In genomic region chr17:50199651-50200446, GRCh38 we compare ENCODE assay signal across 8 cellular contexts. TPM values are rescaled to one million over a fixed set of nuclear protein-coding genes. Genes with fewer than 3 reads are reported as not detected.
DNase-seq lines count a peak whose midpoint lies in the region; ATAC-seq and TF ChIP-seq lines count a peak whose summit lies in the region.

No MANE protein-coding gene starts in this region.

- no peaks in the 10 kb centered on the region for H3K9me3 ChIP-seq in mononuclear cell (ENCODE audit: low read depth, low read length)

- no peaks in the 10 kb centered on the region for H3K9me3 Mint-ChIP-seq in endothelial cell (ENCODE audit: unreplicated experiment)

- peak; percentile 23 for ATAC-seq in HG03066 (IDR thresholded peaks at IDR 0.05; ENCODE audit: low read depth, unreplicated experiment)

- no peaks in the 10 kb centered on the region for H3K36me3 Mint-ChIP-seq in endothelial cell (ENCODE audit: low read depth, unreplicated experiment)

- DNase-seq in ELR (ENCODE audit: low read depth) (peak; percentile 97), NCI-H69 (lab: John Stamatoyannopoulos, UW) (peak; percentile 92), endothelial cell (ENCODE audit: low spot score) (peak; percentile 59), NCI-H226 (no peak)
- DNase-seq in activated CD8-positive, alpha-beta memory T cell treated with anti-CD3 and anti-CD28 coated beads for 48 hours (ENCODE audit: low read depth in 2 of 3, low spot score in 2 of 3), result peak in 2 of 3 experiments; percentile 10 to 34
- DNase-seq in stimulated activated CD8-positive, alpha-beta memory T cell treated with anti-CD3 and anti-CD28 coated beads, Interleukin-2, amount 100 ng/mL, for 48 hours (ENCODE audit: low read depth in 2 of 2), result peak; percentile 45 to 65

- peaks cover 17% of the 10 kb centered on the region for H3K4me1 ChIP-seq in mononuclear cell (ENCODE audit: insufficient read depth, low read length)

- peaks cover under 1% of the 10 kb centered on the region for H3K4me1 Mint-ChIP-seq in endothelial cell (ENCODE audit: unreplicated experiment)

- H3K4me3 Mint-ChIP-seq in endothelial cell (ENCODE audit: unreplicated experiment), result peak overlapping the region; percentile 65

- peaks cover 24% of the 10 kb centered on the region for H3K27me3 Mint-ChIP-seq in endothelial cell (ENCODE audit: unreplicated experiment)

- peak overlapping the region; percentile 24 for H3K4me3 ChIP-seq in mononuclear cell (ENCODE audit: low read length)

- H3K27me3 ChIP-seq in mononuclear cell (ENCODE audit: insufficient read depth, low read length), result peaks cover 26% of the 10 kb centered on the region

- no peak overlapping the region for H3K27ac Mint-ChIP-seq in endothelial cell (ENCODE audit: unreplicated experiment)

- no peak for TF ChIP-seq CTCF in endothelial cell (IDR thresholded peaks at IDR 0.05; ENCODE audit: unreplicated experiment)

RNA-seq across cellular contexts. Expression of gene COL1A1, which starts 1.6 kb away (rescaled TPM):
- total RNA-seq in endothelial cell (ENCODE audit: unreplicated experiment), result 6.8 TPM
- total RNA-seq in mononuclear cell, result 2.9 TPM

RNA-seq across cellular contexts. Expression of gene SGCA, which starts 34.0 kb away (rescaled TPM):
- total RNA-seq in endothelial cell (ENCODE audit: unreplicated experiment), result not detected
- total RNA-seq in mononuclear cell, result not detected

RNA-seq across cellular contexts. Expression of gene PPP1R9B, which starts 49.4 kb away (rescaled TPM):
- total RNA-seq in endothelial cell (ENCODE audit: unreplicated experiment), result 101 TPM
- total RNA-seq in mononuclear cell, result 53.0 TPM
